8 cellular contexts compared by ENCODE assay signal in genomic region chr7:132656846-132657776, GRCh38.
DNase-seq lines count a peak whose midpoint lies in the region; ATAC-seq and TF ChIP-seq lines count a peak whose summit lies in the region.

No MANE protein-coding gene starts in this region.

- H3K9me3 Mint-ChIP-seq in activated CD4-positive, alpha-beta memory T cell treated with anti-CD3 and anti-CD28 coated beads, Interleukin-2, amount 10 ng/mL, durations not matched to agents 7 days and 5 days: peaks cover 5% of the 10 kb centered on the region
- H3K9me3 Mint-ChIP-seq in naive thymus-derived CD4-positive, alpha-beta T cell: peaks cover 0 to 11% (median 5%) of the 10 kb centered on the region in 11 donors

- intact Hi-C loops in naive thymus-derived CD4-positive, alpha-beta T cell (cut with micrococcal nuclease): loop anchor here (5.0 to 10.0 kb wide), 4 partner anchors 118 to 598 kb away; partner anchors contain the start of genes EXOC4 (in 2 of the 2) and CHCHD3 (in 1 of the 2)

- ATAC-seq in naive thymus-derived CD4-positive, alpha-beta T cell: no peak
- ATAC-seq in GM21360 (IDR thresholded peaks at IDR 0.05; ENCODE audit: unreplicated experiment): no peak
- ATAC-seq in GM19328 (IDR thresholded peaks at IDR 0.05; ENCODE audit: unreplicated experiment): no peak

- H3K27ac ChIP-seq in naive thymus-derived CD4-positive, alpha-beta T cell (ENCODE audit: low read depth, low read length): no peak overlapping the region
- no peak overlapping the region for H3K27ac ChIP-seq in coronary artery

- no peaks in the 10 kb centered on the region for H3K27me3 ChIP-seq in naive thymus-derived CD4-positive, alpha-beta T cell (ENCODE audit: control insufficient read depth in 2 of 2, insufficient read depth in 2 of 2, low read length in 2 of 2)

- peaks cover 14 to 21% of the 10 kb centered on the region in 2 donors for H3K4me1 ChIP-seq in naive thymus-derived CD4-positive, alpha-beta T cell (ENCODE audit: control insufficient read depth in 2 of 2, insufficient read depth in 2 of 2, low read length in 2 of 2)

- CTCF ChIA-PET in activated CD4-positive, alpha-beta memory T cell treated with anti-CD3 and anti-CD28 coated beads, Interleukin-2, amount 10 ng/mL, durations not matched to agents 7 days and 5 days (lab: Charles Lee): interaction anchor here (1.5 kb wide), 1 partner anchor 9 kb away, joined by 5 read pairs; no protein-coding TSS in a partner anchor
- CTCF ChIA-PET in naive thymus-derived CD4-positive, alpha-beta T cell (lab: Charles Lee): interaction anchor here (0.6 kb wide), 1 partner anchor 76 kb away, joined by 3 read pairs; no protein-coding TSS in a partner anchor

- no peaks in the 10 kb centered on the region for H3K36me3 ChIP-seq in naive thymus-derived CD4-positive, alpha-beta T cell (ENCODE audit: control insufficient read depth in 2 of 3, insufficient read depth in 3 of 3, low read length in 3 of 3)

- H3K9me3 ChIP-seq in naive thymus-derived CD4-positive, alpha-beta T cell (ENCODE audit: control insufficient read depth in 2 of 3, low read length in 3 of 3): no peaks in the 10 kb centered on the region

- H3K27me3 Mint-ChIP-seq in activated CD4-positive, alpha-beta memory T cell treated with anti-CD3 and anti-CD28 coated beads, Interleukin-2, amount 10 ng/mL, durations not matched to agents 7 days and 5 days: no peaks in the 10 kb centered on the region
- H3K27me3 Mint-ChIP-seq in naive thymus-derived CD4-positive, alpha-beta T cell: no peaks in the 10 kb centered on the region

- no peak for TF ChIP-seq CTCF in coronary artery (IDR thresholded peaks at IDR 0.05)

- H3K36me3 Mint-ChIP-seq in activated CD4-positive, alpha-beta memory T cell treated with anti-CD3 and anti-CD28 coated beads, Interleukin-2, amount 10 ng/mL, durations not matched to agents 7 days and 5 days (ENCODE audit: low read depth): peaks cover 3% of the 10 kb centered on the region
- peaks cover 0 to 18% (median 0%) of the 10 kb centered on the region in 5 donors for H3K36me3 Mint-ChIP-seq in naive thymus-derived CD4-positive, alpha-beta T cell

- H3K4me3 Mint-ChIP-seq in activated CD4-positive, alpha-beta memory T cell treated with anti-CD3 and anti-CD28 coated beads, Interleukin-2, amount 10 ng/mL, durations not matched to agents 7 days and 5 days: no peak overlapping the region
- peak overlapping the region in 2 of 10 donors; percentile 2 to 16 for H3K4me3 Mint-ChIP-seq in naive thymus-derived CD4-positive, alpha-beta T cell

- DNase-seq in EH (ENCODE audit: low read depth) (peak; percentile 24), HT-29 (ENCODE audit: low spot score) (peak; percentile 67), coronary artery (ENCODE audit: low spot score) (no peak), NCI-H2196 (lab: John Stamatoyannopoulos, UW; ENCODE audit: unreplicated experiment) (no peak)
- DNase-seq in activated CD4-positive, alpha-beta memory T cell treated with anti-CD3 and anti-CD28 coated beads, Interleukin-2, amount 10 ng/mL, durations not matched to agents 7 days and 5 days: no peak
- no peak for DNase-seq in naive thymus-derived CD4-positive, alpha-beta T cell

- peak overlapping the region; percentile 29 for H3K27ac Mint-ChIP-seq in activated CD4-positive, alpha-beta memory T cell treated with anti-CD3 and anti-CD28 coated beads, Interleukin-2, amount 10 ng/mL, durations not matched to agents 7 days and 5 days
- peak overlapping the region in 7 of 9 donors; percentile 19 to 78 (median 62) for H3K27ac Mint-ChIP-seq in naive thymus-derived CD4-positive, alpha-beta T cell

- no peak overlapping the region for H3K4me3 ChIP-seq in naive thymus-derived CD4-positive, alpha-beta T cell (ENCODE audit: low read length)
- H3K4me3 ChIP-seq in coronary artery: no peak overlapping the region

- POLR2A ChIA-PET in activated CD4-positive, alpha-beta memory T cell treated with anti-CD3 and anti-CD28 coated beads, Interleukin-2, amount 10 ng/mL, durations not matched to agents 7 days and 5 days (lab: Charles Lee): interaction anchor here (1.4 kb wide), 1 partner anchor 9 kb away, joined by 3 read pairs; no protein-coding TSS in a partner anchor
- POLR2A ChIA-PET in naive thymus-derived CD4-positive, alpha-beta T cell (lab: Charles Lee): no interaction called here

- H3K4me1 Mint-ChIP-seq in activated CD4-positive, alpha-beta memory T cell treated with anti-CD3 and anti-CD28 coated beads, Interleukin-2, amount 10 ng/mL, durations not matched to agents 7 days and 5 days: peaks cover 38% of the 10 kb centered on the region
- peaks cover 21 to 69% (median 49%) of the 10 kb centered on the region in 7 donors for H3K4me1 Mint-ChIP-seq in naive thymus-derived CD4-positive, alpha-beta T cell

Comparison
In these comparisons a context has a peak if more than half of its experiments do, and no peak if none do; other contexts are left out.
1. DNase-seq: peak in EH (single experiment) and HT-29 (single experiment); none in activated CD4-positive, alpha-beta memory T cell treated with anti-CD3 and anti-CD28 coated beads, Interleukin-2, amount 10 ng/mL, durations not matched to agents 7 days and 5 days (single experiment), naive thymus-derived CD4-positive, alpha-beta T cell (0 of 9), coronary artery (single experiment) and NCI-H2196 (single experiment).